ENCODE assay signal across 9 cellular contexts in genomic region chr4:25376754-25377571, GRCh38. TPM values are rescaled to one million over a fixed set of nuclear protein-coding genes. Genes with fewer than 3 reads are reported as not detected.
A peak's percentile ranks its signal among the peaks of the same experiment; 100 is the strongest.
DNase-seq lines count a peak whose midpoint lies in the region; ATAC-seq, FAIRE-seq and TF ChIP-seq lines count a peak whose summit lies in the region.
"Had no signal": no experiment of that assay in that cellular context is flagged by ENCODE, and none has a peak within 500 bp of the region (broad histone marks: within the 10 kb centered on the region; RNA-seq: fewer than 3 reads in every experiment).

TSS of gene ANAPC4 (plus strand) at chr4:25377263. CDS start at chr4:25377428, 165 bp downstream.

- peaks cover 23% of the 10 kb centered on the region for H3K79me2 ChIP-seq in keratinocyte (ENCODE audit: control insufficient read depth, insufficient read depth, low read length)

- TF ChIP-seq CTCF in AG09319 (IDR thresholded peaks at IDR 0.05; ENCODE audit: low read depth, low read length) (no peak), keratinocyte (optimal IDR thresholded peaks at IDR 0.05 in 1 of 3, IDR thresholded peaks at IDR 0.05 in 1 of 3, conservative IDR thresholded peaks at IDR 0.05 in 1 of 3; ENCODE audit: extremely low read depth in 1 of 3, insufficient read depth in 2 of 3, low read length in 3 of 3) (no peak)

- H3K9me3 ChIP-seq in keratinocyte (ENCODE audit: control insufficient read depth, low read depth, low read length) = no peaks in the 10 kb centered on the region

- H3K4me2 ChIP-seq in keratinocyte (ENCODE audit: control insufficient read depth, extremely low read depth, insufficient read depth, low read depth, low read length) = peak within 1 kb of the TSS; percentile 89

- FAIRE-seq in keratinocyte (lab: Jason Lieb, UNC) = no peak
- FAIRE-seq: TTC549 had no signal

- no peaks in the 10 kb centered on the region for H4K20me1 ChIP-seq in keratinocyte (ENCODE audit: control insufficient read depth, extremely low read depth, insufficient read depth, low read length)

- H3K36me3 ChIP-seq in keratinocyte (ENCODE audit: control insufficient read depth in 2 of 2, extremely low read depth in 1 of 2, insufficient read depth in 2 of 2, low read length in 2 of 2) = peaks cover 8 to 17% of the 10 kb centered on the region in 2 experiments

- peak within 1 kb of the TSS; percentile 85 for H3K9ac ChIP-seq in keratinocyte (ENCODE audit: control insufficient read depth, extremely low read depth, insufficient read depth, low read length)

- H3K27ac ChIP-seq in keratinocyte (ENCODE audit: control insufficient read depth, insufficient read depth, low read length) = peak within 1 kb of the TSS; percentile 73

- peak within 1 kb of the TSS; percentile 87 for H2AFZ ChIP-seq in keratinocyte (ENCODE audit: control insufficient read depth, low read length)

- peak within 1 kb of the TSS; percentile 92 to 95 (median 93) for H3K4me3 ChIP-seq in keratinocyte (ENCODE audit: control insufficient read depth in 2 of 3, extremely low read depth in 1 of 3, insufficient read depth in 2 of 3, low read depth in 1 of 3, low read length in 3 of 3)

- H3K9me1 ChIP-seq in keratinocyte (ENCODE audit: control insufficient read depth, extremely low read depth, insufficient read depth, low read length) = no peaks in the 10 kb centered on the region

- H3K4me1 ChIP-seq in keratinocyte (ENCODE audit: control insufficient read depth, extremely low read depth, insufficient read depth, low read length) = peaks cover 17% of the 10 kb centered on the region

- ATAC-seq in GM19035 (IDR thresholded peaks at IDR 0.05; ENCODE audit: unreplicated experiment) = peak; percentile 96
- peak; percentile 96 for ATAC-seq in HG03342 (IDR thresholded peaks at IDR 0.05; ENCODE audit: unreplicated experiment)
- ATAC-seq in activated CD4-positive, CD25-positive, alpha-beta regulatory T cell treated with anti-CD3 and anti-CD28 coated beads, Interleukin-2, amount 50 U/mL, for 24 hours = peak; percentile 97

- DNase-seq in AG09319 (ENCODE audit: extremely low read depth, low read depth) (peak; percentile 75), NCI-H446 treated with DMSO at 0.1 percent for 48 hours (lab: John Stamatoyannopoulos, UW) (peak; percentile 75), cerebellar cortex (ENCODE audit: low spot score) (peak; percentile 87), keratinocyte (ENCODE audit: low read depth, low spot score) (peak; percentile 52)
- peak; percentile 94 to 99 (median 95) for DNase-seq in stimulated activated CD4-positive, alpha-beta T cell treated with anti-CD3 and anti-CD28 coated beads, Interleukin-12 subunit alpha, Interleukin-12 subunit beta, amount 100 ng/mL, for 48 hours (ENCODE audit: low read depth in 2 of 3, low spot score in 1 of 3)

- no peaks in the 10 kb centered on the region for H3K27me3 ChIP-seq in keratinocyte (ENCODE audit: control insufficient read depth, extremely low read depth, insufficient read depth, low read length)

- dilution Hi-C loops in keratinocyte (cut with MboI; ENCODE audit: extremely low pct_ligation_motif_present, low sequenced_read_pairs) = no loop called here

RNA-seq across cellular contexts. Expression of gene ANAPC4, which starts in this region (rescaled TPM):
- 11.0 to 26.9 TPM (median 15.7 TPM) in 3 replicates for polyA plus RNA-seq in keratinocyte
- polyA plus RNA-seq in keratinocyte (2011; ENCODE audit: low read depth) = 8.6 TPM
- polyA plus RNA-seq in keratinocyte (2011; cell fraction: cytosol; rRNA removed) = 8.3 and 18.8 TPM in 2 replicates
- 49.9 and 61.5 TPM in 2 replicates for polyA plus RNA-seq in keratinocyte (2011; cell fraction: nucleus; rRNA removed)
- polyA plus RNA-seq in keratinocyte (2012; ENCODE audit: low replicate concordance) = 9.1 and 16.0 TPM in 2 replicates
- polyA minus RNA-seq in keratinocyte = 3.8 to 19.8 TPM (median 10.8 TPM) in 3 replicates
- polyA minus RNA-seq in keratinocyte (2011; cell fraction: cytosol; rRNA and poly(A)+ RNA removed) = 4.6 TPM
- 9.6 and 19.9 TPM in 2 replicates for polyA minus RNA-seq in keratinocyte (2011; cell fraction: nucleus; rRNA and poly(A)+ RNA removed)

Comparison
In these comparisons a context has a peak if more than half of its experiments do, and no peak if none do; other contexts are left out.
1. Peak in every context shown above with its lines: DNase-seq, ATAC-seq, H3K4me3 ChIP-seq and H3K27ac ChIP-seq.